ENCODE assay signal across 19 cellular contexts in the genomic region with DNA sequence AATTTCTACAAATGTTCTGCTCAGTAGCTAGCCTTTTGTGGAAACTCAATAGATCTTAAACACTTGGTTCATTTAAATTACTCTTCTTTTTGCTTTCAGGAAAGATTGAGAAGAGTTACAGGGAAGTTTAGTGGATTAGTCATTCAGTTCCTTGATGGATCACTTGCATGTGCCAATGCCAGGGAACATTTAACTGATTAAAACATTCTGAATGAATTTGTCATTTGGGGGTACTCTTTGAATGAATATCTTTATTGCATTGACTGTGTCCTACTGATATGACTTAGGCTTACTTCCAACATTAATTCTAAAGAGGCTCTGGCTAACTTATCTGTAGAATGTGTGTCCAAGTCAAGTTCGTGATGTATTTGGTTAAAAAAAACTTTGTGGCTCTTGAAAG.
DNase-seq lines count a peak whose midpoint lies in the region; ATAC-seq, FAIRE-seq and TF ChIP-seq lines count a peak whose summit lies in the region.
"Had no signal": no experiment of that assay in that cellular context is flagged by ENCODE, and none has a peak within 500 bp of the region (broad histone marks: within the 10 kb centered on the region; RNA-seq: fewer than 3 reads in every experiment).

No MANE protein-coding gene starts in this region.

- H3K4me3 ChIP-seq in astrocyte (ENCODE audit: insufficient read depth, low read depth, low read length) = no peak overlapping the region
- H3K4me3 ChIP-seq: BLaER1 treated with 17β-estradiol and CSF1 and Interleukin-3, amounts not matched to agents 10 nM and 100 nM; left lung; smooth muscle cell had no signal

- no peaks in the 10 kb centered on the region for H3K27me3 ChIP-seq in CD4-positive, alpha-beta T cell (ENCODE audit: control insufficient read depth, insufficient read depth, low read length)
- H3K27me3 ChIP-seq in astrocyte (ENCODE audit: insufficient read depth, low read length) = no peaks in the 10 kb centered on the region
- H3K27me3 ChIP-seq: BLaER1 treated with 17β-estradiol and CSF1 and Interleukin-3, amounts not matched to agents 10 nM and 100 nM; foreskin keratinocyte; left lung had no signal

- H3K9ac ChIP-seq in astrocyte (ENCODE audit: low read length) = no peak overlapping the region
- H3K9ac ChIP-seq: BLaER1 treated with 17β-estradiol and CSF1 and Interleukin-3, amounts not matched to agents 10 nM and 100 nM; parathyroid adenoma had no signal

- peak overlapping the region; percentile 83 for H3K27ac Mint-ChIP-seq in CD4-positive, alpha-beta T cell
- no peak overlapping the region for H3K27ac Mint-ChIP-seq in astrocyte (ENCODE audit: unreplicated experiment)

- H3K9me3 ChIP-seq in CD4-positive, alpha-beta T cell (ENCODE audit: control insufficient read depth, low read length) = no peaks in the 10 kb centered on the region
- H3K9me3 ChIP-seq in astrocyte (ENCODE audit: insufficient read depth, low read depth, low read length) = no peaks in the 10 kb centered on the region
- H3K9me3 ChIP-seq: BLaER1 treated with 17β-estradiol and CSF1 and Interleukin-3, amounts not matched to agents 10 nM and 100 nM had no signal

- no peaks in the 10 kb centered on the region for H3K27me3 Mint-ChIP-seq in CD4-positive, alpha-beta T cell
- H3K27me3 Mint-ChIP-seq in astrocyte (ENCODE audit: low read depth, unreplicated experiment) = no peaks in the 10 kb centered on the region

- peaks cover 33% of the 10 kb centered on the region for H3K36me3 Mint-ChIP-seq in CD4-positive, alpha-beta T cell (ENCODE audit: low read depth)
- H3K36me3 Mint-ChIP-seq in astrocyte (ENCODE audit: low read depth, unreplicated experiment) = no peaks in the 10 kb centered on the region

- no peaks in the 10 kb centered on the region for H4K20me1 ChIP-seq in astrocyte (ENCODE audit: insufficient read depth, low read length)
- H4K20me1 ChIP-seq: BLaER1 treated with 17β-estradiol and CSF1 and Interleukin-3, amounts not matched to agents 10 nM and 100 nM had no signal

- no peak overlapping the region for H3K4me3 Mint-ChIP-seq in CD4-positive, alpha-beta T cell
- H3K4me3 Mint-ChIP-seq in astrocyte (ENCODE audit: unreplicated experiment) = no peak overlapping the region

- no peak overlapping the region for H3K4me2 ChIP-seq in astrocyte (ENCODE audit: low read length)
- H3K4me2 ChIP-seq: smooth muscle cell had no signal

- H3K27ac ChIP-seq in CD4-positive, alpha-beta T cell (ENCODE audit: low read depth, low read length) = no peak overlapping the region
- no peak overlapping the region for H3K27ac ChIP-seq in astrocyte (ENCODE audit: low read depth, low read length)
- H3K27ac ChIP-seq: BLaER1 treated with 17β-estradiol and CSF1 and Interleukin-3, amounts not matched to agents 10 nM and 100 nM; foreskin keratinocyte; left lung; parathyroid adenoma had no signal

- no peak for DNase-seq in CD4-positive, alpha-beta T cell
- DNase-seq in astrocyte (ENCODE audit: low read depth) = peak; percentile 2
- DNase-seq in hepatic stellate cell (ENCODE audit: low spot score) = peak; percentile 3
- DNase-seq in Kasumi-1 (lab: John Stamatoyannopoulos, UW) = no peak
- DNase-seq in GM20000 (ENCODE audit: low spot score) = no peak
- DNase-seq in amygdala (lab: John Stamatoyannopoulos, UW) = no peak
- DNase-seq: activated naive CD4-positive, alpha-beta T cell; caudate nucleus; DMS79 treated with DMSO at 0.1 percent for 48 hours; left lung; NCI-H1436; SW 1271; trophoblast cell had no signal

- no peak for TF ChIP-seq CTCF in CD4-positive, alpha-beta T cell (IDR thresholded peaks at IDR 0.05)
- TF ChIP-seq CTCF in astrocyte (IDR thresholded peaks at IDR 0.05; ENCODE audit: insufficient read depth, low read depth, low read length) = no peak
- no peak for TF ChIP-seq CTCF in GM20000 (IDR thresholded peaks at IDR 0.05; ENCODE audit: extremely low read depth, missing control alignments)

- CTCF ChIA-PET in CD4-positive, alpha-beta T cell (lab: Charles Lee) = interaction anchor here (1.3 kb wide), 1 partner anchor 11 kb away, joined by 3 read pairs; no protein-coding TSS in a partner anchor

- H3K9me3 Mint-ChIP-seq in CD4-positive, alpha-beta T cell = peaks cover 2% of the 10 kb centered on the region
- H3K9me3 Mint-ChIP-seq in astrocyte (ENCODE audit: unreplicated experiment) = no peaks in the 10 kb centered on the region

- no peaks in the 10 kb centered on the region for H3K4me1 ChIP-seq in astrocyte (ENCODE audit: insufficient read depth, low read length)
- H3K4me1 ChIP-seq: foreskin keratinocyte, left lung had no signal

- H2AFZ ChIP-seq in astrocyte (ENCODE audit: low read depth, low read length) = no peak overlapping the region

- intact Hi-C loops in CD4-positive, alpha-beta T cell (cut with DNase I, micrococcal nuclease) = loop anchor here in 1 of 2 experiments (5.0 kb wide), 1 partner anchor 47 kb away; no protein-coding TSS in a partner anchor

- POLR2A ChIA-PET in CD4-positive, alpha-beta T cell (lab: Charles Lee) = interaction anchor here (1.4 kb wide), 1 partner anchor 10 kb away, joined by 3 read pairs; no protein-coding TSS in a partner anchor

- ATAC-seq in CD4-positive, alpha-beta T cell (ENCODE audit: poor library complexity) = no peak
- ATAC-seq in HG02610 (IDR thresholded peaks at IDR 0.05; ENCODE audit: unreplicated experiment) (peak; percentile 21), GM18519 (IDR thresholded peaks at IDR 0.05; ENCODE audit: low FRiP score, unreplicated experiment) (no peak)
- ATAC-seq: foreskin keratinocyte, left lung had no signal

- no peak for FAIRE-seq in astrocyte (lab: Jason Lieb, UNC)

- H3K4me1 Mint-ChIP-seq in CD4-positive, alpha-beta T cell (ENCODE audit: low read depth) = peaks cover 78% of the 10 kb centered on the region
- peaks cover 4% of the 10 kb centered on the region for H3K4me1 Mint-ChIP-seq in astrocyte (ENCODE audit: low read depth, unreplicated experiment)

- H3K36me3 ChIP-seq in astrocyte (ENCODE audit: insufficient read depth, low read length) = no peaks in the 10 kb centered on the region
- H3K36me3 ChIP-seq: BLaER1 treated with 17β-estradiol and CSF1 and Interleukin-3, amounts not matched to agents 10 nM and 100 nM; left lung had no signal

- H3K79me2 ChIP-seq in astrocyte (ENCODE audit: insufficient read depth, low read length) = no peaks in the 10 kb centered on the region
- H3K79me2 ChIP-seq: parathyroid adenoma had no signal

Comparison
In these comparisons a context has a peak if more than half of its experiments do, and no peak if none do; other contexts are left out.
1. DNase-seq: peak in astrocyte (single experiment) and hepatic stellate cell (single experiment); none in CD4-positive, alpha-beta T cell (0 of 10), Kasumi-1 (0 of 2), GM20000 (single experiment) and amygdala (0 of 56).